In genomic region chr17:79655672-79656290, GRCh38 we compare ENCODE assay signal across 16 cellular contexts. TPM values are rescaled to one million over a fixed set of nuclear protein-coding genes. Genes with fewer than 3 reads are reported as not detected.
DNase-seq lines count a peak whose midpoint lies in the region; TF ChIP-seq lines count a peak whose summit lies in the region.
"Had no signal": no experiment of that assay in that cellular context is flagged by ENCODE, and none has a peak within 500 bp of the region (broad histone marks: within the 10 kb centered on the region; RNA-seq: fewer than 3 reads in every experiment).

No MANE protein-coding gene starts in this region.

- intact Hi-C loops in prostate gland (cut with DNase I), result no loop called here

- H3K27me3 ChIP-seq in WERI-Rb-1 (ENCODE audit: insufficient read depth, low read depth, severe bottlenecking) (no peaks in the 10 kb centered on the region), prostate gland (replicated peaks; ENCODE audit: insufficient read depth) (peaks cover 3% of the 10 kb centered on the region)

- H3K4me3 ChIP-seq in WERI-Rb-1 (ENCODE audit: low read depth, low read length) (no peak overlapping the region), prostate gland (no peak overlapping the region)
- H3K4me3 ChIP-seq: A549 had no signal

- H3K9me3 ChIP-seq in WERI-Rb-1 (ENCODE audit: severe bottlenecking) (peaks cover 22% of the 10 kb centered on the region), prostate gland (no peaks in the 10 kb centered on the region)

- no peak for TF ChIP-seq POLR2A in prostate gland (IDR thresholded peaks at IDR 0.05)

- TF ChIP-seq CTCF in WERI-Rb-1 (IDR thresholded peaks at IDR 0.05; ENCODE audit: low read depth, low read length) (no peak), prostate gland (IDR thresholded peaks at IDR 0.05) (no peak)

- H3K27ac ChIP-seq in WERI-Rb-1 (no peak overlapping the region), prostate gland (peak overlapping the region; percentile 3 to 41)
- H3K27ac ChIP-seq: A549 had no signal

- whole genome bisulfite sequencing in prostate gland, result 89% methylated on average over 8 of the region's 8 CpGs

- H3K36me3 ChIP-seq in WERI-Rb-1 (no peaks in the 10 kb centered on the region), prostate gland (no peaks in the 10 kb centered on the region)

- DNase-seq in AG08396 (ENCODE audit: low spot score) (peak; percentile 4), WERI-Rb-1 (peak; percentile 6), iPS-NIHi7 (ENCODE audit: extremely low spot score) (peak; percentile 4), prostate gland (ENCODE audit: low spot score) (peak; percentile 3), NCI-H1048 (lab: John Stamatoyannopoulos, UW) (no peak), NCI-H2227 (lab: John Stamatoyannopoulos, UW; ENCODE audit: unreplicated experiment) (no peak), NCI-H1694 (lab: John Stamatoyannopoulos, UW) (no peak), midbrain (lab: John Stamatoyannopoulos, UW) (no peak)
- DNase-seq: C1 segment of cervical spinal cord, DMS 273 treated with DMSO at 0.1 percent for 48 hours, GDM1, KG1, NCI-H2227 treated with DMSO at 0.1 percent for 48 hours, NCI-H524 had no signal

- H3K4me1 ChIP-seq in prostate gland (replicated peaks), result no peaks in the 10 kb centered on the region

RNA-seq across cellular contexts. Expression of gene RBFOX3, which starts 44.9 kb away (rescaled TPM):
- 10 to 100 TPM in 1 of 2 donors, 1 to 10 TPM in 1; 9.8 to 21.9 TPM for total RNA-seq in prostate gland
- total RNA-seq: M059J had no signal

Comparison
In these comparisons a context has a peak if more than half of its experiments do, and no peak if none do; other contexts are left out.
1. DNase-seq: peak in AG08396 (single experiment), WERI-Rb-1 (single experiment), iPS-NIHi7 (single experiment) and prostate gland (single experiment); none in NCI-H1048 (single experiment), NCI-H2227 (single experiment), NCI-H1694 (single experiment) and midbrain (single experiment).